Comparison of ENCODE assay signal across 16 cellular contexts in genomic region chr9:127180457-127181314, GRCh38. TPM values are rescaled to one million over a fixed set of nuclear protein-coding genes. Genes with fewer than 3 reads are reported as not detected.
DNase-seq lines count a peak whose midpoint lies in the region; ATAC-seq, FAIRE-seq and TF ChIP-seq lines count a peak whose summit lies in the region.
"Had no signal": no experiment of that assay in that cellular context is flagged by ENCODE, and none has a peak within 500 bp of the region (broad histone marks: within the 10 kb centered on the region; RNA-seq: fewer than 3 reads in every experiment).

No MANE protein-coding gene starts in this region.

- peak; percentile 4 for DNase-seq in activated naive CD4-positive, alpha-beta T cell treated with anti-CD3 and anti-CD28 coated beads for 36 hours
- no peak for DNase-seq in activated naive CD4-positive, alpha-beta T cell treated with Interleukin-2 at 50 U/mL for 16 hours
- DNase-seq in K562 (ENCODE audit: extremely low read depth in 1 of 4, low spot score in 3 of 4) (no peak), right lobe of liver (peak in 2 of 3 donors; percentile 25 to 30), transverse colon (peak; percentile 3), NCI-H526 (lab: John Stamatoyannopoulos, UW) (no peak), NCI-H1930 (lab: John Stamatoyannopoulos, UW) (no peak)
- no peak for DNase-seq in central memory CD4-positive, alpha-beta T cell
- DNase-seq: cerebellar nuclear complex; NK-92 treated with Interleukin-12 subunit alpha and Interleukin-12 subunit beta, amount 100 ng/mL, for 24 hours; nucleus accumbens; T-helper 1 cell had no signal

- CTCF ChIA-PET in activated naive CD4-positive, alpha-beta T cell treated with anti-CD3 and anti-CD28 coated beads for 36 hours (lab: Charles Lee) = interaction anchor here (0.7 kb wide), 1 partner anchor 240 kb away, joined by 3 read pairs; no protein-coding TSS in a partner anchor
- CTCF ChIA-PET in K562 (lab: Yijun Ruan, JAX; ENCODE audit: low intra/inter-chr PET ratio) = no interaction called here

- H3K27me3 ChIP-seq in K562 (ENCODE audit: control insufficient read depth in 2 of 2, insufficient read depth in 2 of 2, low read length in 2 of 2) = peaks cover 0 to 6% of the 10 kb centered on the region in 2 experiments; a peak in 1 of 5 replicates
- H3K27me3 ChIP-seq in right lobe of liver = no peaks in the 10 kb centered on the region
- H3K27me3 ChIP-seq in transverse colon = no peaks in the 10 kb centered on the region

- H3K9me1 ChIP-seq in K562 (ENCODE audit: control insufficient read depth, insufficient read depth, low read length) = no peaks in the 10 kb centered on the region

- H3K4me1 ChIP-seq in K562 (replicated peaks in 1 of 2; ENCODE audit: control insufficient read depth in 2 of 2, insufficient read depth in 2 of 2, low read length in 2 of 2) (peaks cover 5% of the 10 kb centered on the region in 2 experiments; a peak in 2 of 5 replicates), right lobe of liver (peaks cover 0 to 11% (median 0%) of the 10 kb centered on the region in 4 donors), transverse colon (peaks cover 0 to 22% (median 9%) of the 10 kb centered on the region in 4 donors)

- no peak overlapping the region for H3K4me3 Mint-ChIP-seq in activated naive CD4-positive, alpha-beta T cell treated with anti-CD3 and anti-CD28 coated beads for 36 hours
- H3K4me3 Mint-ChIP-seq: stimulated activated effector memory CD8-positive, alpha-beta T cell treated with anti-CD3 and anti-CD28 coated beads, Interleukin-12 subunit alpha, Interleukin-12 subunit beta, amount 100 ng/mL, for 72 hours had no signal

- TF ChIP-seq CTCF in K562 (IDR thresholded peaks at IDR 0.05 in 2 of 3, conservative IDR thresholded peaks at IDR 0.05 in 1 of 3; ENCODE audit: insufficient read depth in 2 of 3, low read depth in 1 of 3, low read length in 3 of 3) (no peak), right lobe of liver (IDR thresholded peaks at IDR 0.05) (no peak), transverse colon (IDR thresholded peaks at IDR 0.05) (no peak)

- H3K27ac ChIP-seq in K562 (ENCODE audit: extremely low read depth, low read depth, low read length) (no peak overlapping the region), right lobe of liver (no peak overlapping the region), transverse colon (no peak overlapping the region)

- ATAC-seq in K562 (no peak), right lobe of liver (no peak)
- ATAC-seq: HCT116; stimulated activated effector memory CD8-positive, alpha-beta T cell treated with anti-CD3 and anti-CD28 coated beads, Interleukin-12 subunit alpha, Interleukin-12 subunit beta, amount 100 ng/mL, for 72 hours had no signal

- no TSS peak for BruUV-seq in K562 (replicated peaks; lab: Mats Ljungman, UMichigan)

- no peak overlapping the region for H3K4me2 ChIP-seq in K562 (ENCODE audit: insufficient read depth, low read length)

- no peak overlapping the region for H3K4me3 ChIP-seq in K562
- no peak overlapping the region for H3K4me3 ChIP-seq in right lobe of liver
- H3K4me3 ChIP-seq in transverse colon = no peak overlapping the region

- no peaks in the 10 kb centered on the region for H3K27me3 Mint-ChIP-seq in activated naive CD4-positive, alpha-beta T cell treated with anti-CD3 and anti-CD28 coated beads for 36 hours (ENCODE audit: low read depth)

- TF ChIP-seq POLR2A in K562 (conservative IDR thresholded peaks at IDR 0.05) (no peak), right lobe of liver (IDR thresholded peaks at IDR 0.05) (no peak), transverse colon (IDR thresholded peaks at IDR 0.05) (no peak)

- no peaks in the 10 kb centered on the region for H3K4me1 Mint-ChIP-seq in activated naive CD4-positive, alpha-beta T cell treated with anti-CD3 and anti-CD28 coated beads for 36 hours (ENCODE audit: low read depth)
- H3K4me1 Mint-ChIP-seq: stimulated activated effector memory CD8-positive, alpha-beta T cell treated with anti-CD3 and anti-CD28 coated beads, Interleukin-12 subunit alpha, Interleukin-12 subunit beta, amount 100 ng/mL, for 72 hours had no signal

- intact Hi-C loops in activated naive CD4-positive, alpha-beta T cell treated with anti-CD3 and anti-CD28 coated beads for 36 hours (cut with micrococcal nuclease) = no loop called here
- intact Hi-C loops in K562 (cut with micrococcal nuclease) (loop anchor here (10.0 kb wide), 1 partner anchor 64 kb away; no protein-coding TSS in a partner anchor), right lobe of liver (cut with DNase I) (no loop called here), transverse colon (cut with DNase I; ENCODE audit: low total_unique reads) (no loop called here)

- TF ChIP-seq RAD21 in K562 (CRISPR knock-in tag; conservative IDR thresholded peaks at IDR 0.05 in 1 of 2, IDR thresholded peaks at IDR 0.05 in 1 of 2) = no peak

- no peak overlapping the region for H2AFZ ChIP-seq in K562 (ENCODE audit: low read depth, low read length)

- no peaks in the 10 kb centered on the region for H3K9me3 Mint-ChIP-seq in activated naive CD4-positive, alpha-beta T cell treated with anti-CD3 and anti-CD28 coated beads for 36 hours
- H3K9me3 Mint-ChIP-seq: stimulated activated effector memory CD8-positive, alpha-beta T cell treated with anti-CD3 and anti-CD28 coated beads, Interleukin-12 subunit alpha, Interleukin-12 subunit beta, amount 100 ng/mL, for 72 hours had no signal

- H3K9ac ChIP-seq in K562 (ENCODE audit: insufficient read depth in 1 of 2, low read depth in 2 of 2, low read length in 2 of 2) = 0 out of 4 replicates have a peak overlapping the region, but pooled peaks of 1 of the 2 experiments have one; percentile 40

- 41% methylated on average over 13 of the region's 14 CpGs for WGBS in K562 (ENCODE audit: insufficient coverage, low coverage, missing lambda C conversion rate)
- no CpG with 5 or more reads among the region's 14 CpGs for WGBS in right lobe of liver (ENCODE audit: insufficient coverage, low coverage, low lambda C conversion rate, missing lambda C conversion rate)
- 93% methylated on average over 14 of the region's 14 CpGs; no CpG with 5 or more reads in 1 of the 2 donors for WGBS in transverse colon (ENCODE audit: low coverage in 1 of 2), 2 donors

- H3K36me3 ChIP-seq in K562 (ENCODE audit: control insufficient read depth, insufficient read depth, low read length) (no peaks in the 10 kb centered on the region), right lobe of liver (no peaks in the 10 kb centered on the region), transverse colon (no peaks in the 10 kb centered on the region)

- FAIRE-seq in K562 (lab: Jason Lieb, UNC) = no peak
- FAIRE-seq: islet of Langerhans, small intestine had no signal

- TF ChIP-seq EP300 in K562 (IDR thresholded peaks at IDR 0.05; ENCODE audit: low read length) = no peak
- TF ChIP-seq EP300 in transverse colon (IDR thresholded peaks at IDR 0.05; ENCODE audit: low read depth) = no peak

- in situ Hi-C loops in K562 (cut with MboI) (no loop called here), transverse colon (cut with MboI; ENCODE audit: low pct_ligation_motif_present in 1 of 4, low pct_unique_long_range_greater_than_20kb in 1 of 4, low sequenced_read_pairs in 3 of 4) (no loop called here)

- POLR2A ChIA-PET in K562 (lab: Yijun Ruan, JAX) = interaction anchor here (0.6 to 1.4 kb wide), 4 partner anchors 9 to 18 kb away, joined by 3 to 4 read pairs (median 3); no protein-coding TSS in a partner anchor

- H3K9me3 ChIP-seq in K562 (replicated peaks; ENCODE audit: control insufficient read depth, insufficient read depth, low read depth, low read length) (no peaks in the 10 kb centered on the region), right lobe of liver (no peaks in the 10 kb centered on the region), transverse colon (no peaks in the 10 kb centered on the region)

- no peaks in the 10 kb centered on the region for H3K79me2 ChIP-seq in K562 (ENCODE audit: control insufficient read depth, insufficient read depth, low read length)

- no peaks in the 10 kb centered on the region; the same call in 1 of the 2 replicates for H4K20me1 ChIP-seq in K562 (replicated peaks; ENCODE audit: control insufficient read depth, insufficient read depth, low read length)

- H3K27ac Mint-ChIP-seq in activated naive CD4-positive, alpha-beta T cell treated with anti-CD3 and anti-CD28 coated beads for 36 hours = no peak overlapping the region
- H3K27ac Mint-ChIP-seq: stimulated activated effector memory CD8-positive, alpha-beta T cell treated with anti-CD3 and anti-CD28 coated beads, Interleukin-12 subunit alpha, Interleukin-12 subunit beta, amount 100 ng/mL, for 72 hours had no signal

- no peaks in the 10 kb centered on the region for H3K36me3 Mint-ChIP-seq in activated naive CD4-positive, alpha-beta T cell treated with anti-CD3 and anti-CD28 coated beads for 36 hours (ENCODE audit: low read depth)
- H3K36me3 Mint-ChIP-seq: stimulated activated effector memory CD8-positive, alpha-beta T cell treated with anti-CD3 and anti-CD28 coated beads, Interleukin-12 subunit alpha, Interleukin-12 subunit beta, amount 100 ng/mL, for 72 hours had no signal

TF ChIP-seq in K562, 482 proteins besides CTCF, POLR2A, EP300 and RAD21 (continues in another document):
- TF ChIP-seq POLR2G (IDR thresholded peaks at IDR 0.05; ENCODE audit: low read depth, low read length) (no peak), HNRNPL (IDR thresholded peaks at IDR 0.05; ENCODE audit: low read depth, low read length) (no peak), PHB (CRISPR knock-in tag; IDR thresholded peaks at IDR 0.05) (no peak), CEBPB (tag; IDR thresholded peaks at IDR 0.05) (peak; percentile 83)

RNA-seq across cellular contexts. Expression of gene ANGPTL2, which starts 58.3 kb away (rescaled TPM):
- not detected for total RNA-seq in activated naive CD4-positive, alpha-beta T cell treated with anti-CD3 and anti-CD28 coated beads for 36 hours
- total RNA-seq in K562 (2011; cell fraction: chromatin; rRNA removed; ENCODE audit: low replicate concordance) = not detected in 2 replicates
- not detected in 2 replicates for total RNA-seq in K562 (2011; cell fraction: nucleolus; rRNA removed)
- total RNA-seq in K562 (2011; cell fraction: nucleoplasm; rRNA removed) = not detected in 2 replicates
- total RNA-seq in K562 (2014; rRNA removed) = not detected in 2 replicates
- not detected in 2 replicates for total RNA-seq in K562 (2014; rRNA removed; fragmentation: Illumina TruSeq; extraction: Trizol)
- not detected in 2 replicates for total RNA-seq in K562 (2015; rRNA removed; fragmentation: Illumina TruSeq; extraction: Trizol)
- not detected in 2 replicates for total RNA-seq in K562 (2021)
- polyA plus RNA-seq in K562 (2011; rRNA removed) = not detected in 2 replicates
- polyA plus RNA-seq in K562 (2011; cell fraction: cytosol; rRNA removed) = 0.01 TPM in 1 of 2 replicates, not detected in the other
- polyA plus RNA-seq in K562 (2011; cell fraction: nucleus; rRNA removed) = not detected in 2 replicates
- 0.03 TPM in 1 of 2 replicates, not detected in the other for polyA plus RNA-seq in K562 (2012)
- not detected in 2 replicates for polyA plus RNA-seq in K562 (2014; fragmentation: Illumina TruSeq; extraction: Trizol)
- not detected for polyA plus RNA-seq in K562 (2014; fragmentation: Nextera tagmentation; extraction: Ambion mirVana)
- not detected in 2 replicates for polyA plus RNA-seq in K562 (2014; rRNA removed)
- polyA minus RNA-seq in K562 (2011; rRNA and poly(A)+ RNA removed) = not detected in 2 replicates
- polyA minus RNA-seq in K562 (2011; cell fraction: cytosol; rRNA and poly(A)+ RNA removed) = not detected in 2 replicates
- polyA minus RNA-seq in K562 (2011; cell fraction: nucleus; rRNA and poly(A)+ RNA removed) = not detected in 2 replicates
- total RNA-seq in right lobe of liver = 1 to 10 TPM; 2.1 to 6.3 (median 3.0) TPM
- total RNA-seq in transverse colon = 10 to 100 TPM; 11.0 to 30.8 (median 13.1) TPM

Comparison
In these comparisons a context has a peak if more than half of its experiments do, and no peak if none do; other contexts are left out.
1. DNase-seq: peak in activated naive CD4-positive, alpha-beta T cell treated with anti-CD3 and anti-CD28 coated beads for 36 hours (single experiment), right lobe of liver (2 of 3) and transverse colon (single experiment); none in activated naive CD4-positive, alpha-beta T cell treated with Interleukin-2 at 50 U/mL for 16 hours (single experiment), K562 (0 of 4), NCI-H526 (0 of 2), NCI-H1930 (0 of 2) and central memory CD4-positive, alpha-beta T cell (single experiment).